Comparison of ENCODE assay signal across 1 cellular context in the genomic region with DNA sequence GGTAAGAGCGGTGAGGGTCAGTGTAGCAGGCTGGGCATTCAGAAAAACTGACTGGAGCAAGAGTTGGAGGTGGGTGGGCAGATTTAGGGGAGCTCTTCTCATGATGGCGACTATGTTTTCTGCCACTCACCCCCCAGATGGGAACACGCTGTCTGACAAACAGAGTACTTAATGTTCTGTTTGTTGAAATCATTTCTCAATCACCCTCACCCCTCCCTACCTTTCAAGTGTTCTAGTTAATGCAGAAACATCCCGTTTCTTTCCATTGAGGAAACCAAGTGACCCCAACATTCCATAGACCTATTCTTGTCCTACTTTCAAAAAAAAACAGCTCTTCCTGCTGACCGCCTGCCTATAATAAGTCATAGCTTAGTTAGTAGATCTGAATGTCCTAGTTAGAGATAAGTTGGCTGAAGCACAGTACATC.
TF ChIP-seq lines count a peak whose summit lies in the region.

No MANE protein-coding gene starts in this region.

TF ChIP-seq in HepG2, 621 proteins besides CTCF, POLR2A, EP300 and RAD21 (continued from another document and continues in another):
- TF ChIP-seq, protein P1, sequence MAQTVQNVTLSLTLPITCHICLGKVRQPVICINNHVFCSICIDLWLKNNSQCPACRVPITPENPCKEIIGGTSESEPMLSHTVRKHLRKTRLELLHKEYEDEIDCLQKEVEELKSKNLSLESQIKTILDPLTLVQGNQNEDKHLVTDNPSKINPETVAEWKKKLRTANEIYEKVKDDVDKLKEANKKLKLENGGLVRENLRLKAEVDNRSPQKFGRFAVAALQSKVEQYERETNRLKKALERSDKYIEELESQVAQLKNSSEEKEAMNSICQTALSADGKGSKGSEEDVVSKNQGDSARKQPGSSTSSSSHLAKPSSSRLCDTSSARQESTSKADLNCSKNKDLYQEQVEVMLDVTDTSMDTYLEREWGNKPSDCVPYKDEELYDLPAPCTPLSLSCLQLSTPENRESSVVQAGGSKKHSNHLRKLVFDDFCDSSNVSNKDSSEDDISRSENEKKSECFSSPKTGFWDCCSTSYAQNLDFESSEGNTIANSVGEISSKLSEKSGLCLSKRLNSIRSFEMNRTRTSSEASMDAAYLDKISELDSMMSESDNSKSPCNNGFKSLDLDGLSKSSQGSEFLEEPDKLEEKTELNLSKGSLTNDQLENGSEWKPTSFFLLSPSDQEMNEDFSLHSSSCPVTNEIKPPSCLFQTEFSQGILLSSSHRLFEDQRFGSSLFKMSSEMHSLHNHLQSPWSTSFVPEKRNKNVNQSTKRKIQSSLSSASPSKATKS (CRISPR knock-in tag; IDR thresholded peaks at IDR 0.05) = no peak
- TF ChIP-seq ZNF136 (CRISPR knock-in tag; IDR thresholded peaks at IDR 0.05; ENCODE audit: low read depth) = no peak
- TF ChIP-seq TMF1 (CRISPR knock-in tag; IDR thresholded peaks at IDR 0.05; ENCODE audit: low read depth) = no peak
- TF ChIP-seq TFAP4 (IDR thresholded peaks at IDR 0.05; ENCODE audit: borderline replicate concordance, low read depth) = no peak
- TF ChIP-seq JUNB (CRISPR knock-in tag; IDR thresholded peaks at IDR 0.05; ENCODE audit: borderline replicate concordance) = no peak
- no peak for TF ChIP-seq PHF21A (CRISPR knock-in tag; IDR thresholded peaks at IDR 0.05)
- no peak for TF ChIP-seq ZNF563 (CRISPR knock-in tag; IDR thresholded peaks at IDR 0.05)
- no peak for TF ChIP-seq ZBTB42 (CRISPR knock-in tag; IDR thresholded peaks at IDR 0.05)
- TF ChIP-seq MEIS2 (CRISPR knock-in tag; IDR thresholded peaks at IDR 0.05) = no peak
- TF ChIP-seq RBFOX2 (IDR thresholded peaks at IDR 0.05; ENCODE audit: low read depth, low read length) = no peak
- TF ChIP-seq FOXO4 (CRISPR knock-in tag; conservative IDR thresholded peaks at IDR 0.05) = no peak
- TF ChIP-seq ZNF451 (CRISPR knock-in tag; IDR thresholded peaks at IDR 0.05) = no peak
- no peak for TF ChIP-seq ZMYM3 (CRISPR knock-in tag; IDR thresholded peaks at IDR 0.05)
- no peak for TF ChIP-seq IKZF1 (IDR thresholded peaks at IDR 0.05)
- no peak for TF ChIP-seq HDAC6 (IDR thresholded peaks at IDR 0.05; ENCODE audit: low read depth, low read length)
- TF ChIP-seq ZNF7 (CRISPR knock-in tag; IDR thresholded peaks at IDR 0.05) = no peak
- TF ChIP-seq TBX2 (CRISPR knock-in tag; IDR thresholded peaks at IDR 0.05; ENCODE audit: borderline replicate concordance) = no peak
- no peak for TF ChIP-seq PAX8 (CRISPR knock-in tag; IDR thresholded peaks at IDR 0.05; ENCODE audit: borderline replicate concordance)
- TF ChIP-seq FOXK1 (CRISPR knock-in tag; IDR thresholded peaks at IDR 0.05; ENCODE audit: borderline replicate concordance, low read depth) = no peak
- no peak for TF ChIP-seq ZNF383 (CRISPR knock-in tag; IDR thresholded peaks at IDR 0.05; ENCODE audit: borderline replicate concordance)
- no peak for TF ChIP-seq TARDBP (CRISPR knock-in tag; IDR thresholded peaks at IDR 0.05)
- TF ChIP-seq SOX6 (IDR thresholded peaks at IDR 0.05) = no peak
- TF ChIP-seq SOX6 (CRISPR knock-in tag; IDR thresholded peaks at IDR 0.05) = peak; percentile 22; the same call in 1 of the 2 replicates
- TF ChIP-seq RCOR2 (CRISPR knock-in tag; IDR thresholded peaks at IDR 0.05) = no peak
- TF ChIP-seq ZXDC (CRISPR knock-in tag; IDR thresholded peaks at IDR 0.05) = no peak
- TF ChIP-seq, protein P2, sequence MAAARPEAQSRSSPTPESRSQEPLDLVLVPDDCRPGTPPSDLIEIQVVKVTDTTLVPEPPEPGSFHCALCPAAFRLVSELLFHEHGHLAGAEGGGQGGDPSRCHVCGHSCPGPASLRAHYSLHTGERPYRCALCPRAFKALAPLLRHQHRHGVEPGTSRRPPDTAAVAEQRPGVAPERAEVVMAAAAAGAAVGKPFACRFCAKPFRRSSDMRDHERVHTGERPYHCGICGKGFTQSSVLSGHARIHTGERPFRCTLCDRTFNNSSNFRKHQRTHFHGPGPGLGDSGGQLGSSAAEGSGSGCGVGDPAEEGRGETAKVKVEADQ (CRISPR knock-in tag; IDR thresholded peaks at IDR 0.05; ENCODE audit: borderline replicate concordance) = no peak
- 0 out of 2 replicates have a peak, but pooled peaks have one; percentile 20 for TF ChIP-seq ZNF614 (CRISPR knock-in tag; IDR thresholded peaks at IDR 0.05; ENCODE audit: borderline replicate concordance)
- no peak for TF ChIP-seq ZFYVE20 (CRISPR knock-in tag; IDR thresholded peaks at IDR 0.05; ENCODE audit: borderline replicate concordance, low read depth)
- no peak for TF ChIP-seq KLF12 (CRISPR knock-in tag; IDR thresholded peaks at IDR 0.05; ENCODE audit: borderline replicate concordance)
- TF ChIP-seq ZNF232 (CRISPR knock-in tag; IDR thresholded peaks at IDR 0.05; ENCODE audit: borderline replicate concordance) = no peak
- no peak for TF ChIP-seq ZNF839 (CRISPR knock-in tag; IDR thresholded peaks at IDR 0.05; ENCODE audit: borderline replicate concordance)
- no peak for TF ChIP-seq ZNF143 (CRISPR knock-in tag; IDR thresholded peaks at IDR 0.05)
- no peak for TF ChIP-seq ZNF720 (CRISPR knock-in tag; IDR thresholded peaks at IDR 0.05)
- TF ChIP-seq UBTF (CRISPR knock-in tag; IDR thresholded peaks at IDR 0.05) = no peak
- TF ChIP-seq IRX3 (CRISPR knock-in tag; IDR thresholded peaks at IDR 0.05; ENCODE audit: borderline replicate concordance, low read depth) = no peak
- TF ChIP-seq, protein P3, sequence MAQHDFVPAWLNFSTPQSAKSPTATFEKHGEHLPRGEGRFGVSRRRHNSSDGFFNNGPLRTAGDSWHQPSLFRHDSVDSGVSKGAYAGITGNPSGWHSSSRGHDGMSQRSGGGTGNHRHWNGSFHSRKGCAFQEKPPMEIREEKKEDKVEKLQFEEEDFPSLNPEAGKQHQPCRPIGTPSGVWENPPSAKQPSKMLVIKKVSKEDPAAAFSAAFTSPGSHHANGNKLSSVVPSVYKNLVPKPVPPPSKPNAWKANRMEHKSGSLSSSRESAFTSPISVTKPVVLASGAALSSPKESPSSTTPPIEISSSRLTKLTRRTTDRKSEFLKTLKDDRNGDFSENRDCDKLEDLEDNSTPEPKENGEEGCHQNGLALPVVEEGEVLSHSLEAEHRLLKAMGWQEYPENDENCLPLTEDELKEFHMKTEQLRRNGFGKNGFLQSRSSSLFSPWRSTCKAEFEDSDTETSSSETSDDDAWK (CRISPR knock-in tag; IDR thresholded peaks at IDR 0.05) = no peak
- TF ChIP-seq ZBTB44 (CRISPR knock-in tag; IDR thresholded peaks at IDR 0.05) = no peak
- 0 out of 2 replicates have a peak, but pooled peaks have one; percentile 10 for TF ChIP-seq YEATS2 (CRISPR knock-in tag; IDR thresholded peaks at IDR 0.05; ENCODE audit: borderline replicate concordance)
- TF ChIP-seq ATF7-NPFF (CRISPR knock-in tag; IDR thresholded peaks at IDR 0.05; ENCODE audit: low read depth) = no peak
- peak; percentile 72 for TF ChIP-seq ZNF792 (CRISPR knock-in tag; IDR thresholded peaks at IDR 0.05)
- TF ChIP-seq ZMYM4 (CRISPR knock-in tag; IDR thresholded peaks at IDR 0.05) = peak; percentile 43; the same call in 1 of the 2 replicates
- TF ChIP-seq ZNF724P (CRISPR knock-in tag; IDR thresholded peaks at IDR 0.05; ENCODE audit: borderline replicate concordance) = no peak
- TF ChIP-seq ZNF782 (CRISPR knock-in tag; IDR thresholded peaks at IDR 0.05; ENCODE audit: borderline replicate concordance) = no peak
- no peak for TF ChIP-seq ZNF354B (CRISPR knock-in tag; IDR thresholded peaks at IDR 0.05)
- no peak for TF ChIP-seq LBX2 (CRISPR knock-in tag; IDR thresholded peaks at IDR 0.05; ENCODE audit: borderline replicate concordance)
- TF ChIP-seq PITX1 (CRISPR knock-in tag; IDR thresholded peaks at IDR 0.05) = no peak
- TF ChIP-seq, protein P4, sequence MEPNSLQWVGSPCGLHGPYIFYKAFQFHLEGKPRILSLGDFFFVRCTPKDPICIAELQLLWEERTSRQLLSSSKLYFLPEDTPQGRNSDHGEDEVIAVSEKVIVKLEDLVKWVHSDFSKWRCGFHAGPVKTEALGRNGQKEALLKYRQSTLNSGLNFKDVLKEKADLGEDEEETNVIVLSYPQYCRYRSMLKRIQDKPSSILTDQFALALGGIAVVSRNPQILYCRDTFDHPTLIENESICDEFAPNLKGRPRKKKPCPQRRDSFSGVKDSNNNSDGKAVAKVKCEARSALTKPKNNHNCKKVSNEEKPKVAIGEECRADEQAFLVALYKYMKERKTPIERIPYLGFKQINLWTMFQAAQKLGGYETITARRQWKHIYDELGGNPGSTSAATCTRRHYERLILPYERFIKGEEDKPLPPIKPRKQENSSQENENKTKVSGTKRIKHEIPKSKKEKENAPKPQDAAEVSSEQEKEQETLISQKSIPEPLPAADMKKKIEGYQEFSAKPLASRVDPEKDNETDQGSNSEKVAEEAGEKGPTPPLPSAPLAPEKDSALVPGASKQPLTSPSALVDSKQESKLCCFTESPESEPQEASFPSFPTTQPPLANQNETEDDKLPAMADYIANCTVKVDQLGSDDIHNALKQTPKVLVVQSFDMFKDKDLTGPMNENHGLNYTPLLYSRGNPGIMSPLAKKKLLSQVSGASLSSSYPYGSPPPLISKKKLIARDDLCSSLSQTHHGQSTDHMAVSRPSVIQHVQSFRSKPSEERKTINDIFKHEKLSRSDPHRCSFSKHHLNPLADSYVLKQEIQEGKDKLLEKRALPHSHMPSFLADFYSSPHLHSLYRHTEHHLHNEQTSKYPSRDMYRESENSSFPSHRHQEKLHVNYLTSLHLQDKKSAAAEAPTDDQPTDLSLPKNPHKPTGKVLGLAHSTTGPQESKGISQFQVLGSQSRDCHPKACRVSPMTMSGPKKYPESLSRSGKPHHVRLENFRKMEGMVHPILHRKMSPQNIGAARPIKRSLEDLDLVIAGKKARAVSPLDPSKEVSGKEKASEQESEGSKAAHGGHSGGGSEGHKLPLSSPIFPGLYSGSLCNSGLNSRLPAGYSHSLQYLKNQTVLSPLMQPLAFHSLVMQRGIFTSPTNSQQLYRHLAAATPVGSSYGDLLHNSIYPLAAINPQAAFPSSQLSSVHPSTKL (CRISPR knock-in tag; IDR thresholded peaks at IDR 0.05) = peak; percentile 55
- no peak for TF ChIP-seq GFI1 (CRISPR knock-in tag; IDR thresholded peaks at IDR 0.05; ENCODE audit: borderline replicate concordance)
- TF ChIP-seq FOXM1 (CRISPR knock-in tag; IDR thresholded peaks at IDR 0.05) = no peak
